14 cellular contexts compared by ENCODE assay signal in the genomic region with DNA sequence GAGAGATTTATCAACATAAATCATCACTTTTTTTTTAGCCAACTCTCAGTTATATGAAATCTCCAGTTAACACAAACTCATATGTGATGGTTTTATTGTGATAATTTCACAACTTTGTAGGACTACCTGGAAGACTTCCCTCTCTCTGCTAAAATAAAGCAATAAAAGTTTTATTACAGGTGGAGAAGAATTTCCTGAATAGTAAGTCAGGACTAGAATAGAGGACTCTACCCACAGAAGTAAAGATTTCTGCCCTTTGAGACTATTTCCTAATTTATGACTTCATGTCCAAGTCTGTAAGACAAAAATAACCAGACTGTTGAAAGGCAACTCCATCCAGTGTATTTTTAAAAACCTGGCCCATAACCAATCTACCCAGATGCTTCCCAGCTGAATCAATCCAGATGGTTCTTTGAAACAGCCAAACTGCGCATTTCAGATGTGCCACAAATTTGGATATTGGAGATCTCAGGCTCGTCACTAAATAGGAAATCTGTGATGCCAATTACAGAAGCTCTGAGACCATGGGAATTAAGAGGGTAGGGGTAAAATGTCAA.
A peak's percentile ranks its signal among the peaks of the same experiment; 100 is the strongest.
DNase-seq lines count a peak whose midpoint lies in the region; ATAC-seq and TF ChIP-seq lines count a peak whose summit lies in the region.
"Had no signal": no experiment of that assay in that cellular context is flagged by ENCODE, and none has a peak within 500 bp of the region (broad histone marks: within the 10 kb centered on the region; RNA-seq: fewer than 3 reads in every experiment).

No MANE protein-coding gene starts in this region.

- no peaks in the 10 kb centered on the region for H3K27me3 Mint-ChIP-seq in brain
- no peaks in the 10 kb centered on the region for H3K27me3 Mint-ChIP-seq in CD8-positive, alpha-beta memory T cell

- H3K27me3 ChIP-seq in left ventricle myocardium inferior (ENCODE audit: low read depth) (no peaks in the 10 kb centered on the region), right lobe of liver (no peaks in the 10 kb centered on the region)
- no peaks in the 10 kb centered on the region for H3K27me3 ChIP-seq in CD8-positive, alpha-beta memory T cell (ENCODE audit: insufficient read depth, low read length, poor library complexity, severe bottlenecking)

- H3K9me3 ChIP-seq in left ventricle myocardium inferior (replicated peaks) (no peaks in the 10 kb centered on the region), right lobe of liver (no peaks in the 10 kb centered on the region)
- no peaks in the 10 kb centered on the region for H3K9me3 ChIP-seq in CD8-positive, alpha-beta memory T cell (ENCODE audit: low read length)
- H3K9me3 ChIP-seq: A549 had no signal

- POLR2A ChIA-PET in CD8-positive, alpha-beta memory T cell (lab: Charles Lee): no interaction called here

- H3K27ac ChIP-seq in left ventricle myocardium inferior (replicated peaks) (peak overlapping the region; percentile 56), right lobe of liver (no peak overlapping the region)
- H3K27ac ChIP-seq in CD8-positive, alpha-beta memory T cell (ENCODE audit: low read depth, low read length): no peak overlapping the region
- H3K27ac ChIP-seq: A549 had no signal

- H3K4me1 Mint-ChIP-seq in brain: peaks cover 54% of the 10 kb centered on the region
- no peaks in the 10 kb centered on the region for H3K4me1 Mint-ChIP-seq in CD8-positive, alpha-beta memory T cell

- TF ChIP-seq CTCF in brain (conservative IDR thresholded peaks at IDR 0.05) (no peak), left ventricle myocardium inferior (IDR thresholded peaks at IDR 0.05; ENCODE audit: borderline replicate concordance) (no peak), right lobe of liver (IDR thresholded peaks at IDR 0.05) (no peak)

- peak; percentile 68 for DNase-seq in NCI-H1694 (lab: John Stamatoyannopoulos, UW)
- DNase-seq in left ventricle myocardium inferior: no peak
- DNase-seq in myocyte (ENCODE audit: low read depth): peak; percentile 34
- DNase-seq in CD8-positive, alpha-beta memory T cell: no peak
- no peak for DNase-seq in activated CD4-positive, alpha-beta T cell treated with anti-CD3 and anti-CD28 coated beads, Interleukin-2, amount 50 U/mL, for 4 hours
- no peak for DNase-seq in right lobe of liver
- DNase-seq: C1 segment of cervical spinal cord, DND-41, NCI-H1105 treated with DMSO at 0.1 percent for 48 hours, NCI-H2029, NCI-H524 had no signal

- H3K9me3 Mint-ChIP-seq in brain: peaks cover 0 to 7% (median 0%) of the 10 kb centered on the region in 5 experiments
- H3K9me3 Mint-ChIP-seq in CD8-positive, alpha-beta memory T cell: peaks cover 0 to 4% (median 1%) of the 10 kb centered on the region in 5 donors

- TF ChIP-seq POLR2A in right lobe of liver (IDR thresholded peaks at IDR 0.05): no peak

- H3K36me3 Mint-ChIP-seq in brain: no peaks in the 10 kb centered on the region
- no peaks in the 10 kb centered on the region for H3K36me3 Mint-ChIP-seq in CD8-positive, alpha-beta memory T cell

- H3K36me3 ChIP-seq in left ventricle myocardium inferior (no peaks in the 10 kb centered on the region), right lobe of liver (no peaks in the 10 kb centered on the region)
- H3K36me3 ChIP-seq in CD8-positive, alpha-beta memory T cell (ENCODE audit: insufficient read depth, low read length): no peaks in the 10 kb centered on the region

- 40% methylated on average over 2 of the region's 2 CpGs for WGBS in right lobe of liver (ENCODE audit: insufficient coverage, low coverage, low lambda C conversion rate, missing lambda C conversion rate)

- H3K4me3 ChIP-seq in left ventricle myocardium inferior: no peak overlapping the region
- H3K4me3 ChIP-seq in CD8-positive, alpha-beta memory T cell (ENCODE audit: low read length): no peak overlapping the region
- H3K4me3 ChIP-seq in right lobe of liver: no peak overlapping the region
- H3K4me3 ChIP-seq: A549 had no signal

- H3K27ac Mint-ChIP-seq in brain: peak overlapping the region in 4 of 5 experiments; percentile 25 to 67 (median 44)
- H3K27ac Mint-ChIP-seq in CD8-positive, alpha-beta memory T cell: no peak overlapping the region

- no peak for ATAC-seq in right lobe of liver
- ATAC-seq in GM21825 (IDR thresholded peaks at IDR 0.05; ENCODE audit: unreplicated experiment): no peak
- ATAC-seq: A549 had no signal

- intact Hi-C loops in left ventricle myocardium inferior (cut with micrococcal nuclease): no loop called here
- intact Hi-C loops in right lobe of liver (cut with DNase I): no loop called here

- H3K4me1 ChIP-seq in left ventricle myocardium inferior: peaks cover 29% of the 10 kb centered on the region
- H3K4me1 ChIP-seq in CD8-positive, alpha-beta memory T cell (ENCODE audit: insufficient read depth, low read length): no peaks in the 10 kb centered on the region
- no peaks in the 10 kb centered on the region for H3K4me1 ChIP-seq in right lobe of liver
- H3K4me1 ChIP-seq: A549 had no signal

- CTCF ChIA-PET in CD8-positive, alpha-beta memory T cell (lab: Charles Lee): no interaction called here

- H3K4me3 Mint-ChIP-seq in brain: no peak overlapping the region
- H3K4me3 Mint-ChIP-seq in CD8-positive, alpha-beta memory T cell: no peak overlapping the region

Comparison
In these comparisons a context has a peak if more than half of its experiments do, and no peak if none do; other contexts are left out.
1. DNase-seq: peak in NCI-H1694 (single experiment) and myocyte (single experiment); none in left ventricle myocardium inferior (single experiment), CD8-positive, alpha-beta memory T cell (0 of 5), activated CD4-positive, alpha-beta T cell treated with anti-CD3 and anti-CD28 coated beads, Interleukin-2, amount 50 U/mL, for 4 hours (0 of 2) and right lobe of liver (0 of 3).
2. H3K27ac Mint-ChIP-seq: peak in brain (4 of 5); none in CD8-positive, alpha-beta memory T cell (0 of 8).